Comparison of ENCODE assay signal across 17 cellular contexts in genomic region chr17:35255316-35255715, GRCh38. TPM values are rescaled to one million over a fixed set of nuclear protein-coding genes. Genes with fewer than 3 reads are reported as not detected.
DNase-seq lines count a peak whose midpoint lies in the region; ATAC-seq and TF ChIP-seq lines count a peak whose summit lies in the region.
"Had no signal": no experiment of that assay in that cellular context is flagged by ENCODE, and none has a peak within 500 bp of the region (broad histone marks: within the 10 kb centered on the region; RNA-seq: fewer than 3 reads in every experiment).

No MANE protein-coding gene starts in this region.

- no peaks in the 10 kb centered on the region for H3K27me3 Mint-ChIP-seq in activated T-cell treated with anti-CD3 and anti-CD28 coated beads, Interleukin-2, amount 50 U/mL, for 24 hours
- no peaks in the 10 kb centered on the region for H3K27me3 Mint-ChIP-seq in activated T-cell treated with anti-CD3 and anti-CD28 coated beads, Interleukin-2, amount 50 U/mL, for 4 hours (ENCODE audit: low read depth)
- H3K27me3 Mint-ChIP-seq: activated CD4-positive, alpha-beta memory T cell treated with anti-CD3 and anti-CD28 coated beads, Interleukin-2, amount 10 ng/mL, durations not matched to agents 7 days and 5 days; stimulated activated memory B cell treated with anti-CD40 and anti-IgM and Interleukin-4, amounts not matched to agents 10 μg/mL and 1 μg/mL and 100 μg/mL, for 72 hours had no signal

- H3K36me3 ChIP-seq in gastroesophageal sphincter (peaks cover 0 to 11% of the 10 kb centered on the region in 2 donors), spleen (peaks cover 0 to 31% (median 11%) of the 10 kb centered on the region in 6 donors)

- TF ChIP-seq CTCF in gastroesophageal sphincter (IDR thresholded peaks at IDR 0.05) = no peak
- TF ChIP-seq CTCF in spleen (IDR thresholded peaks at IDR 0.05 in 8 of 11, conservative IDR thresholded peaks at IDR 0.05 in 3 of 11) = no peak
- no peak for TF ChIP-seq CTCF in RWPE1 (conservative IDR thresholded peaks at IDR 0.05; ENCODE audit: low read depth)

- no peaks in the 10 kb centered on the region for H3K9me3 ChIP-seq in gastroesophageal sphincter
- H3K9me3 ChIP-seq in spleen = no peaks in the 10 kb centered on the region
- H3K9me3 ChIP-seq: tibial nerve had no signal

- TF ChIP-seq POLR2A in gastroesophageal sphincter (IDR thresholded peaks at IDR 0.05) = no peak
- no peak for TF ChIP-seq POLR2A in spleen (IDR thresholded peaks at IDR 0.05)

- H3K27me3 ChIP-seq in gastroesophageal sphincter (no peaks in the 10 kb centered on the region), spleen (replicated peaks in 1 of 7) (no peaks in the 10 kb centered on the region)
- H3K27me3 ChIP-seq: tibial nerve had no signal

- TF ChIP-seq EP300 in gastroesophageal sphincter (IDR thresholded peaks at IDR 0.05) = no peak

- H3K4me1 Mint-ChIP-seq in activated T-cell treated with anti-CD3 and anti-CD28 coated beads, Interleukin-2, amount 50 U/mL, for 24 hours (ENCODE audit: low read depth) = peaks cover 87% of the 10 kb centered on the region
- H3K4me1 Mint-ChIP-seq in activated T-cell treated with anti-CD3 and anti-CD28 coated beads, Interleukin-2, amount 50 U/mL, for 4 hours (ENCODE audit: low read depth) = peaks cover 89% of the 10 kb centered on the region

- 100% methylated on average over 4 of the region's 4 CpGs for WGBS in gastroesophageal sphincter (ENCODE audit: low coverage in 1 of 2), 2 donors
- 95 to 97% (median 97%) methylated on average over 4 of the region's 4 CpGs for WGBS in spleen, 5 donors

- no peaks in the 10 kb centered on the region for H3K9me3 Mint-ChIP-seq in activated T-cell treated with anti-CD3 and anti-CD28 coated beads, Interleukin-2, amount 50 U/mL, for 24 hours
- no peaks in the 10 kb centered on the region for H3K9me3 Mint-ChIP-seq in activated T-cell treated with anti-CD3 and anti-CD28 coated beads, Interleukin-2, amount 50 U/mL, for 4 hours
- H3K9me3 Mint-ChIP-seq: activated CD4-positive, alpha-beta memory T cell treated with anti-CD3 and anti-CD28 coated beads, Interleukin-2, amount 10 ng/mL, durations not matched to agents 7 days and 5 days; stimulated activated memory B cell treated with anti-CD40 and anti-IgM and Interleukin-4, amounts not matched to agents 10 μg/mL and 1 μg/mL and 100 μg/mL, for 72 hours had no signal

- no peak overlapping the region for H3K4me3 ChIP-seq in gastroesophageal sphincter
- no peak overlapping the region for H3K4me3 ChIP-seq in spleen
- H3K4me3 ChIP-seq: tibial nerve had no signal

- CTCF ChIA-PET in RWPE1 (lab: Yijun Ruan, JAX) = no interaction called here

- no peak for ATAC-seq in activated T-cell treated with anti-CD3 and anti-CD28 coated beads, Interleukin-2, amount 50 U/mL, for 4 hours
- no peak for ATAC-seq in gastroesophageal sphincter
- ATAC-seq: stimulated activated memory B cell treated with anti-CD40 and anti-IgM and Interleukin-4, amounts not matched to agents 10 μg/mL and 1 μg/mL and 100 μg/mL, for 72 hours had no signal

- H3K36me3 Mint-ChIP-seq in activated T-cell treated with anti-CD3 and anti-CD28 coated beads, Interleukin-2, amount 50 U/mL, for 24 hours (ENCODE audit: low read depth) = peaks cover 48% of the 10 kb centered on the region
- H3K36me3 Mint-ChIP-seq in activated T-cell treated with anti-CD3 and anti-CD28 coated beads, Interleukin-2, amount 50 U/mL, for 4 hours (ENCODE audit: insufficient read depth) = peaks cover 54% of the 10 kb centered on the region

- H3K4me1 ChIP-seq in gastroesophageal sphincter (peaks cover 3 to 54% (median 15%) of the 10 kb centered on the region in 3 donors), spleen (peaks cover 32 to 90% (median 57%) of the 10 kb centered on the region in 6 donors)

- no peak overlapping the region for H3K4me3 Mint-ChIP-seq in activated T-cell treated with anti-CD3 and anti-CD28 coated beads, Interleukin-2, amount 50 U/mL, for 24 hours
- H3K4me3 Mint-ChIP-seq in activated T-cell treated with anti-CD3 and anti-CD28 coated beads, Interleukin-2, amount 50 U/mL, for 4 hours = no peak overlapping the region
- H3K4me3 Mint-ChIP-seq: activated CD4-positive, alpha-beta memory T cell treated with anti-CD3 and anti-CD28 coated beads, Interleukin-2, amount 10 ng/mL, durations not matched to agents 7 days and 5 days; stimulated activated memory B cell treated with anti-CD40 and anti-IgM and Interleukin-4, amounts not matched to agents 10 μg/mL and 1 μg/mL and 100 μg/mL, for 72 hours had no signal

- POLR2A ChIA-PET in RWPE1 (lab: Yijun Ruan, JAX; ENCODE audit: low non-redundant PET) = no interaction called here

- DNase-seq in activated T-cell treated with anti-CD3 and anti-CD28 coated beads, Interleukin-2, amount 50 U/mL, for 24 hours = no peak
- DNase-seq in activated T-cell treated with anti-CD3 and anti-CD28 coated beads, Interleukin-2, amount 50 U/mL, for 4 hours = no peak
- DNase-seq in NCI-H69 (lab: John Stamatoyannopoulos, UW) = peak; percentile 6
- DNase-seq in spleen = no peak
- DNase-seq in RWPE1 (ENCODE audit: low spot score) = no peak
- no peak for DNase-seq in DMS153 treated with DMSO at 0.1 percent for 48 hours (lab: John Stamatoyannopoulos, UW; ENCODE audit: unreplicated experiment)
- no peak for DNase-seq in occipital lobe (lab: John Stamatoyannopoulos, UW)
- DNase-seq: ACHN; activated CD4-positive, alpha-beta memory T cell treated with anti-CD3 and anti-CD28 coated beads, Interleukin-2, amount 10 ng/mL, durations not matched to agents 7 days and 5 days; amniotic stem cell; GOT3; NCI-H1436 treated with DMSO at 0.1 percent for 48 hours; NK-92 treated with Interleukin-12 subunit alpha and Interleukin-12 subunit beta, amount 100 ng/mL, for 24 hours; stimulated activated CD4-positive, alpha-beta T cell treated with anti-CD3 and anti-CD28 coated beads, Interleukin-15, amount 100 ng/mL, for 24 hours had no signal

- intact Hi-C loops in spleen (cut with DNase I; ENCODE audit: low total_unique reads) = no loop called here

- peak overlapping the region; percentile 74 for H3K27ac Mint-ChIP-seq in activated T-cell treated with anti-CD3 and anti-CD28 coated beads, Interleukin-2, amount 50 U/mL, for 24 hours
- H3K27ac Mint-ChIP-seq: stimulated activated memory B cell treated with anti-CD40 and anti-IgM and Interleukin-4, amounts not matched to agents 10 μg/mL and 1 μg/mL and 100 μg/mL, for 72 hours had no signal

- peak overlapping the region; percentile 27 to 85 (median 79) for H3K27ac ChIP-seq in gastroesophageal sphincter
- peak overlapping the region in 5 of 8 donors; percentile 51 to 83 (median 75) for H3K27ac ChIP-seq in spleen
- no peak overlapping the region for H3K27ac ChIP-seq in RWPE1

RNA-seq across cellular contexts. Expression of gene SLFN5, which starts 12.4 kb away (rescaled TPM):
- 10 to 100 TPM in 1 of 3 donors, 1 to 10 TPM in 2; 5.2 to 16.2 (median 8.0) TPM for total RNA-seq in activated T-cell treated with anti-CD3 and anti-CD28 coated beads, Interleukin-2, amount 50 U/mL, for 4 hours
- total RNA-seq in gastroesophageal sphincter = 10 to 100 TPM; 23.5 to 51.2 (median 31.1) TPM
- 100 to 1,000 TPM in 2 of 7 donors, 10 to 100 TPM in 5; 67.9 to 110 (median 77.6) TPM for total RNA-seq in spleen
- 1 to 10 TPM; 3.2 to 7.4 (median 4.6) TPM for polyA plus RNA-seq in spleen
- total RNA-seq in occipital lobe = 4.4 TPM
